Comparison of ENCODE assay signal across 25 cellular contexts in genomic region chr6:50990750-50991446, GRCh38.
DNase-seq lines count a peak whose midpoint lies in the region; ATAC-seq, FAIRE-seq and TF ChIP-seq lines count a peak whose summit lies in the region.
"Had no signal": no experiment of that assay in that cellular context is flagged by ENCODE, and none has a peak within 500 bp of the region (broad histone marks: within the 10 kb centered on the region; RNA-seq: fewer than 3 reads in every experiment).

No MANE protein-coding gene starts in this region.

- H4K20me1 ChIP-seq in PC-3 (ENCODE audit: low read length) (no peaks in the 10 kb centered on the region), mammary epithelial cell (ENCODE audit: insufficient read depth, low read length) (no peaks in the 10 kb centered on the region)
- H4K20me1 ChIP-seq: BLaER1 had no signal

- H3K36me3 ChIP-seq in PC-3 (ENCODE audit: low read depth, low read length) (no peaks in the 10 kb centered on the region), mammary epithelial cell (ENCODE audit: insufficient read depth, low read length) (no peaks in the 10 kb centered on the region), mucosa of descending colon (ENCODE audit: low read depth) (no peaks in the 10 kb centered on the region)
- H3K36me3 ChIP-seq: BLaER1, upper lobe of left lung had no signal

- no peak for TF ChIP-seq POLR2A in GM12891 (IDR thresholded peaks at IDR 0.05; ENCODE audit: low read depth, low read length)

- H3K4me1 Mint-ChIP-seq in activated CD4-positive, alpha-beta memory T cell treated with anti-CD3 and anti-CD28 coated beads for 36 hours (ENCODE audit: low read depth) = no peaks in the 10 kb centered on the region
- H3K4me1 Mint-ChIP-seq: activated naive CD8-positive, alpha-beta T cell treated with anti-CD3 and anti-CD28 coated beads for 36 hours; brain; WTC11 had no signal

- dilution Hi-C loops in mammary epithelial cell (cut with HindIII; ENCODE audit: low sequenced_read_pairs) = no loop called here

- H3K27me3 Mint-ChIP-seq in activated CD4-positive, alpha-beta memory T cell treated with anti-CD3 and anti-CD28 coated beads for 36 hours = no peaks in the 10 kb centered on the region
- H3K27me3 Mint-ChIP-seq: activated naive CD8-positive, alpha-beta T cell treated with anti-CD3 and anti-CD28 coated beads for 36 hours; brain had no signal

- H3K4me3 Mint-ChIP-seq in activated CD4-positive, alpha-beta memory T cell treated with anti-CD3 and anti-CD28 coated beads for 36 hours = no peak overlapping the region
- H3K4me3 Mint-ChIP-seq: activated naive CD8-positive, alpha-beta T cell treated with anti-CD3 and anti-CD28 coated beads for 36 hours; brain; WTC11 had no signal

- intact Hi-C loops in PC-3 (cut with micrococcal nuclease) = no loop called here
- intact Hi-C loops in mammary epithelial cell (cut with micrococcal nuclease) = no loop called here
- intact Hi-C loops in mucosa of descending colon (cut with DNase I, micrococcal nuclease) = no loop called here
- intact Hi-C loops in activated CD4-positive, alpha-beta memory T cell treated with anti-CD3 and anti-CD28 coated beads for 36 hours (cut with micrococcal nuclease) = no loop called here

- H3F3A ChIP-seq in PC-3 (ENCODE audit: low read length, unreplicated experiment) = no peaks in the 10 kb centered on the region

- CTCF ChIA-PET in PC-3 (lab: Charles Lee) (interaction anchor here (0.5 kb wide), 1 partner anchor 118 kb away, joined by 3 read pairs; no protein-coding TSS in a partner anchor), mammary epithelial cell (lab: Charles Lee; ENCODE audit: low non-redundant PET) (interaction anchor here (0.5 kb wide), 1 partner anchor 1022 kb away, joined by 3 read pairs; no protein-coding TSS in a partner anchor)
- CTCF ChIA-PET in activated CD4-positive, alpha-beta memory T cell treated with anti-CD3 and anti-CD28 coated beads for 36 hours (lab: Charles Lee) = no interaction called here

- ATAC-seq in PC-3 = peak; percentile 83
- ATAC-seq in mucosa of descending colon = peak; percentile 46
- ATAC-seq: WTC11 had no signal

- H3K9me3 ChIP-seq in PC-3 (ENCODE audit: low read length) = no peaks in the 10 kb centered on the region
- H3K9me3 ChIP-seq in mammary epithelial cell (replicated peaks; ENCODE audit: insufficient read depth, low read length) = no peaks in the 10 kb centered on the region
- H3K9me3 ChIP-seq in mucosa of descending colon = no peaks in the 10 kb centered on the region
- H3K9me3 ChIP-seq: BLaER1, upper lobe of left lung had no signal

- peak; percentile 83 for DNase-seq in DMS53 (lab: John Stamatoyannopoulos, UW)
- DNase-seq in PC-3 = peak; percentile 81
- DNase-seq in mammary epithelial cell = no peak
- DNase-seq in mucosa of descending colon = no peak
- DNase-seq in GM12891 (ENCODE audit: insufficient read length, low spot score) = no peak
- no peak for DNase-seq in GOT3 (lab: John Stamatoyannopoulos, UW)
- no peak for DNase-seq in activated CD4-positive, alpha-beta memory T cell treated with anti-CD3 and anti-CD28 coated beads for 36 hours
- no peak for DNase-seq in GM13976 (ENCODE audit: low spot score)
- DNase-seq: activated CD4-positive, alpha-beta T cell treated with anti-CD3 and anti-CD28 coated beads, Interleukin-2, amount 50 U/mL, for 4 hours; activated CD8-positive, alpha-beta memory T cell treated with anti-CD3 and anti-CD28 coated beads, Interleukin-2, amount 50 U/mL, for 48 hours; activated naive CD8-positive, alpha-beta T cell treated with anti-CD3 and anti-CD28 coated beads for 36 hours; DMS79; Karpas-422; kidney glomerular epithelial cell; NCI-H1694; NCI-H2171 treated with DMSO at 0.1 percent for 48 hours; NCI-H526; small intestine; substantia nigra; upper lobe of left lung had no signal

- H3K27ac ChIP-seq in PC-3 (ENCODE audit: low read length) (0 out of 2 replicates have a peak overlapping the region, but pooled peaks have one; percentile 23), mammary epithelial cell (ENCODE audit: insufficient read depth, low read depth, low read length) (no peak overlapping the region)
- H3K27ac ChIP-seq: BLaER1, upper lobe of left lung had no signal

- no peak overlapping the region for H2AFZ ChIP-seq in PC-3 (ENCODE audit: low read length)
- peak overlapping the region; percentile 47 for H2AFZ ChIP-seq in mammary epithelial cell (ENCODE audit: low read depth, low read length)

- in situ Hi-C loops in mammary epithelial cell (cut with MboI; ENCODE audit: low sequenced_read_pairs in 2 of 2) = no loop called here
- in situ Hi-C loops in GM13976 (cut with MboI; ENCODE audit: low sequenced_read_pairs, unreplicated experiment) = no loop called here

- H3K4me1 ChIP-seq in PC-3 (ENCODE audit: insufficient read depth, low read length) = peaks cover 27% of the 10 kb centered on the region
- peaks cover 11% of the 10 kb centered on the region for H3K4me1 ChIP-seq in mammary epithelial cell (ENCODE audit: insufficient read depth, low read length)
- H3K4me1 ChIP-seq in mucosa of descending colon (ENCODE audit: low read depth) = no peaks in the 10 kb centered on the region
- H3K4me1 ChIP-seq: BLaER1, upper lobe of left lung had no signal

- no peak for TF ChIP-seq CTCF in PC-3 (conservative IDR thresholded peaks at IDR 0.05; ENCODE audit: low read depth, low read length)
- TF ChIP-seq CTCF in mammary epithelial cell (conservative IDR thresholded peaks at IDR 0.05 in 1 of 2, IDR thresholded peaks at IDR 0.05 in 1 of 2; ENCODE audit: extremely low read depth in 1 of 2, insufficient read depth in 1 of 2, low read depth in 1 of 2, low read length in 2 of 2) = no peak
- TF ChIP-seq CTCF in mucosa of descending colon (IDR thresholded peaks at IDR 0.05) = no peak
- no peak for TF ChIP-seq CTCF in GM13976 (IDR thresholded peaks at IDR 0.05; ENCODE audit: borderline replicate concordance, control extremely low read depth, extremely low read depth, insufficient read depth, missing control alignments)

- 44% methylated on average over 7 of the region's 7 CpGs for WGBS in mammary epithelial cell (ENCODE audit: low coverage, missing lambda C conversion rate)

- peak overlapping the region; percentile 39; the same call in 1 of the 2 replicates for H3K4me2 ChIP-seq in PC-3 (ENCODE audit: low read length)
- no peak overlapping the region for H3K4me2 ChIP-seq in mammary epithelial cell (ENCODE audit: insufficient read depth, low read depth, low read length)
- H3K4me2 ChIP-seq: BLaER1 had no signal

- H3K9ac ChIP-seq in PC-3 (ENCODE audit: low read length) (0 out of 2 replicates have a peak overlapping the region, but pooled peaks have one; percentile 3), mammary epithelial cell (ENCODE audit: insufficient read depth, low read length) (no peak overlapping the region)
- H3K9ac ChIP-seq: BLaER1 had no signal

- H3K9me2 ChIP-seq in PC-3 (replicated peaks; ENCODE audit: low read length) = no peaks in the 10 kb centered on the region

- H3K9me3 Mint-ChIP-seq in activated CD4-positive, alpha-beta memory T cell treated with anti-CD3 and anti-CD28 coated beads for 36 hours = no peaks in the 10 kb centered on the region
- H3K9me3 Mint-ChIP-seq: activated naive CD8-positive, alpha-beta T cell treated with anti-CD3 and anti-CD28 coated beads for 36 hours; WTC11 had no signal

- H3K27ac Mint-ChIP-seq in activated CD4-positive, alpha-beta memory T cell treated with anti-CD3 and anti-CD28 coated beads for 36 hours = no peak overlapping the region
- H3K27ac Mint-ChIP-seq: activated naive CD8-positive, alpha-beta T cell treated with anti-CD3 and anti-CD28 coated beads for 36 hours; brain; WTC11 had no signal

- no peak for FAIRE-seq in GM12891 (lab: Jason Lieb, UNC)
- FAIRE-seq: endometrium, H1, small intestine had no signal

- BruUV-seq in PC-3 (replicated peaks; lab: Mats Ljungman, UMichigan) = no TSS peak
- BruUV-seq in mammary epithelial cell (replicated peaks; lab: Mats Ljungman, UMichigan) = no TSS peak

- H3K36me3 Mint-ChIP-seq in activated CD4-positive, alpha-beta memory T cell treated with anti-CD3 and anti-CD28 coated beads for 36 hours = no peaks in the 10 kb centered on the region
- H3K36me3 Mint-ChIP-seq: activated naive CD8-positive, alpha-beta T cell treated with anti-CD3 and anti-CD28 coated beads for 36 hours; brain; WTC11 had no signal

- no peak overlapping the region for H3K4me3 ChIP-seq in PC-3 (ENCODE audit: low read length)
- no peak overlapping the region for H3K4me3 ChIP-seq in mammary epithelial cell (replicated peaks in 1 of 3; ENCODE audit: insufficient read depth in 1 of 3, low read depth in 2 of 3, low read length in 3 of 3)
- no peak overlapping the region for H3K4me3 ChIP-seq in mucosa of descending colon
- H3K4me3 ChIP-seq: BLaER1, upper lobe of left lung had no signal

- POLR2A ChIA-PET in PC-3 (lab: Charles Lee; ENCODE audit: unreplicated experiment) = no interaction called here
- POLR2A ChIA-PET in activated CD4-positive, alpha-beta memory T cell treated with anti-CD3 and anti-CD28 coated beads for 36 hours (lab: Charles Lee) = no interaction called here

- H3K79me2 ChIP-seq in PC-3 (ENCODE audit: low read length) (no peaks in the 10 kb centered on the region), mammary epithelial cell (ENCODE audit: insufficient read depth, low read length) (no peaks in the 10 kb centered on the region)

- H3K27me3 ChIP-seq in PC-3 (ENCODE audit: low read length) (no peaks in the 10 kb centered on the region), mammary epithelial cell (ENCODE audit: insufficient read depth, low read length) (no peaks in the 10 kb centered on the region)
- H3K27me3 ChIP-seq: BLaER1, upper lobe of left lung had no signal

TF ChIP-seq in GM12891, 5 proteins besides CTCF, POLR2A, EP300 and RAD21:
- no peak for TF ChIP-seq PAX5 (IDR thresholded peaks at IDR 0.05; ENCODE audit: insufficient read depth, low read length, severe bottlenecking)
- TF ChIP-seq POLR2AphosphoS5 (IDR thresholded peaks at IDR 0.05; ENCODE audit: low read depth, low read length) = no peak
- TF ChIP-seq TAF1 (IDR thresholded peaks at IDR 0.05; ENCODE audit: low read depth, low read length) = no peak
- no peak for TF ChIP-seq POU2F2 (IDR thresholded peaks at IDR 0.05; ENCODE audit: low read depth, low read length)
- no peak for TF ChIP-seq SPI1 (IDR thresholded peaks at IDR 0.05; ENCODE audit: low read depth, low read length)

Comparison
In these comparisons a context has a peak if more than half of its experiments do, and no peak if none do; other contexts are left out.
1. DNase-seq: peak in DMS53 (single experiment) and PC-3 (single experiment); none in mammary epithelial cell (single experiment), mucosa of descending colon (0 of 3), GM12891 (single experiment), GOT3 (single experiment), activated CD4-positive, alpha-beta memory T cell treated with anti-CD3 and anti-CD28 coated beads for 36 hours (single experiment) and GM13976 (single experiment).